In the genomic region with DNA sequence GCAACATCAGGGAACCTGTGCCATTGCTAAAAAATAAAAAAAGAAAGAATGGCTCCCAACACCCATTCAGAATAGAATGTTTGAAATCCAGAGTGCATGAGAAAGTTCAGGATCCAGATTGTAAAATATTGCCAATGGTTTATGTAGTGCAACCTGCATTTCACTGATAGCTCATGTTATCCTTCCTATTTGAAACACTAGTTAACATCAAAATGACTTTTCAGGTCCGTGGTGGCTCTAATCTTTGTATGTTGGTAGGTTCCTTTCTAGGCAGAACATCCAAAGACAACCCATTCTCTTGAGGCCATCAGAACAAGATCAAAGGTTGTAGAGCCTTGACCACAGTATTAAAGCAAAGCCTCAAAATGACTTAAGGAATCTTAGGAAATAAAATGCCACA, we compare ENCODE assay signal across 1 cellular context.
TF ChIP-seq lines count a peak whose summit lies in the region.

No MANE protein-coding gene starts in this region.

TF ChIP-seq in GM12878, 131 proteins besides CTCF, POLR2A, EP300 and RAD21:
- TF ChIP-seq RAD51 (IDR thresholded peaks at IDR 0.05) (no peak), TCF3 (IDR thresholded peaks at IDR 0.05; ENCODE audit: borderline replicate concordance, insufficient read depth, low read depth, low read length) (no peak), EED (IDR thresholded peaks at IDR 0.05; ENCODE audit: low read depth) (no peak), REST (IDR thresholded peaks at IDR 0.05; ENCODE audit: low read depth, low read length) (no peak), BRCA1 (IDR thresholded peaks at IDR 0.05; ENCODE audit: low read depth, low read length) (no peak), NFYA (IDR thresholded peaks at IDR 0.05; ENCODE audit: borderline replicate concordance, low read depth, low read length) (no peak), SREBF1 (IDR thresholded peaks at IDR 0.05; ENCODE audit: low read length) (no peak), SMAD5 (IDR thresholded peaks at IDR 0.05; ENCODE audit: low read depth) (no peak), ZNF274 (IDR thresholded peaks at IDR 0.05; ENCODE audit: insufficient read depth, insufficient read length) (no peak), MEF2A (IDR thresholded peaks at IDR 0.05; ENCODE audit: insufficient read depth, low read depth, low read length) (no peak), EGR1 (IDR thresholded peaks at IDR 0.05; ENCODE audit: borderline replicate concordance in 1 of 2, low read depth in 2 of 2, low read length in 2 of 2) (no peak), MYC (IDR thresholded peaks at IDR 0.05; ENCODE audit: insufficient read depth, insufficient read length, insufficient replicate concordance, low read length, severe bottlenecking) (no peak), CREM (IDR thresholded peaks at IDR 0.05; ENCODE audit: low read depth) (no peak), SMAD1 (IDR thresholded peaks at IDR 0.05; ENCODE audit: low read depth, partially characterized antibody) (no peak), IRF4 (IDR thresholded peaks at IDR 0.05; ENCODE audit: low read depth, low read length) (no peak)
- TF ChIP-seq, protein P1, sequence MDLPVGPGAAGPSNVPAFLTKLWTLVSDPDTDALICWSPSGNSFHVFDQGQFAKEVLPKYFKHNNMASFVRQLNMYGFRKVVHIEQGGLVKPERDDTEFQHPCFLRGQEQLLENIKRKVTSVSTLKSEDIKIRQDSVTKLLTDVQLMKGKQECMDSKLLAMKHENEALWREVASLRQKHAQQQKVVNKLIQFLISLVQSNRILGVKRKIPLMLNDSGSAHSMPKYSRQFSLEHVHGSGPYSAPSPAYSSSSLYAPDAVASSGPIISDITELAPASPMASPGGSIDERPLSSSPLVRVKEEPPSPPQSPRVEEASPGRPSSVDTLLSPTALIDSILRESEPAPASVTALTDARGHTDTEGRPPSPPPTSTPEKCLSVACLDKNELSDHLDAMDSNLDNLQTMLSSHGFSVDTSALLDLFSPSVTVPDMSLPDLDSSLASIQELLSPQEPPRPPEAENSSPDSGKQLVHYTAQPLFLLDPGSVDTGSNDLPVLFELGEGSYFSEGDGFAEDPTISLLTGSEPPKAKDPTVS (IDR thresholded peaks at IDR 0.05; ENCODE audit: low read depth, low read length) = no peak
- TF ChIP-seq, protein P2, sequence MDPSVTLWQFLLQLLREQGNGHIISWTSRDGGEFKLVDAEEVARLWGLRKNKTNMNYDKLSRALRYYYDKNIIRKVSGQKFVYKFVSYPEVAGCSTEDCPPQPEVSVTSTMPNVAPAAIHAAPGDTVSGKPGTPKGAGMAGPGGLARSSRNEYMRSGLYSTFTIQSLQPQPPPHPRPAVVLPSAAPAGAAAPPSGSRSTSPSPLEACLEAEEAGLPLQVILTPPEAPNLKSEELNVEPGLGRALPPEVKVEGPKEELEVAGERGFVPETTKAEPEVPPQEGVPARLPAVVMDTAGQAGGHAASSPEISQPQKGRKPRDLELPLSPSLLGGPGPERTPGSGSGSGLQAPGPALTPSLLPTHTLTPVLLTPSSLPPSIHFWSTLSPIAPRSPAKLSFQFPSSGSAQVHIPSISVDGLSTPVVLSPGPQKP (IDR thresholded peaks at IDR 0.05; ENCODE audit: low read depth, low read length) = no peak
TF ChIP-seq in GM12878: peak in this region for 0.
